ENCODE assay signal across 32 cellular contexts in the genomic region with DNA sequence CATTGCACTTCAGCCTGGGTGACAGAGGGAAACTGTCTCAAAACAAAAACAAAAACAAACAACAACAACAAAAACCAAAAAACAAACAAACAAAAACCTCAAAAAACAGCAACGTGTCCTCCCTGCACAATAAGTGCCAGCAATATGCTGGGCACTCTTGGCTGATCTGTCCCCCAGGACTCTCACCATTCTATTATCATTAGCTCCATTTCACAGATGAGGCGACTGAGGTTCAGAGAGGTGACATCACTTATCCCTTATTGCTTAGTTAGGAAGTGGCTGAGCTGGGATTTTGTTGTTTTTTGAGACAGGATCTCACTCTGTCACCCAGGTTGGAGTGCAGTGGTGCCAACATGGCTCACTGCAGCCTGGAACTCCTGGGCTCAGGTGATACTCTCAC. TPM values are rescaled to one million over a fixed set of nuclear protein-coding genes. Genes with fewer than 3 reads are reported as not detected.
"Had no signal": no experiment of that assay in that cellular context is flagged by ENCODE, and none has a peak within 500 bp of the region (broad histone marks: within the 10 kb centered on the region; RNA-seq: fewer than 3 reads in every experiment).

No MANE protein-coding gene starts in this region.

- H3K27me3 ChIP-seq: stomach, testis, transverse colon, upper lobe of left lung, upper lobe of right lung, uterus, vagina had no signal

- H3K4me1 ChIP-seq: stomach, testis, thyroid gland, tibial artery, tibial nerve, upper lobe of left lung, upper lobe of right lung, uterus, vagina had no signal

- ATAC-seq: stimulated activated effector memory CD8-positive, alpha-beta T cell treated with anti-CD3 and anti-CD28 coated beads, Interleukin-12 subunit alpha, Interleukin-12 subunit beta, amount 100 ng/mL, for 72 hours; stimulated activated memory B cell treated with anti-CD40 and anti-IgM and Interleukin-4, amounts not matched to agents 10 μg/mL and 1 μg/mL and 100 μg/mL, for 72 hours; stimulated activated naive B cell treated with anti-CD40 and anti-IgM and Interleukin-4, amounts not matched to agents 10 μg/mL and 1 μg/mL and 100 μg/mL, for 72 hours; stimulated activated naive CD8-positive, alpha-beta T cell treated with anti-CD3 and anti-CD28 coated beads, Interleukin-15, amount 100 ng/mL, for 72 hours; stimulated activated naive CD8-positive, alpha-beta T cell treated with anti-CD3 and anti-CD28 coated beads, Interleukin-15, Interleukin-2, amounts not matched to agents 100 U/mL and 50 U/mL, for 24 hours; upper lobe of right lung had no signal

- H3K27ac Mint-ChIP-seq: stimulated activated effector memory CD8-positive, alpha-beta T cell treated with anti-CD3 and anti-CD28 coated beads, Interleukin-12 subunit alpha, Interleukin-12 subunit beta, amount 100 ng/mL, for 72 hours; stimulated activated naive CD8-positive, alpha-beta T cell treated with anti-CD3 and anti-CD28 coated beads, Interleukin-15, Interleukin-2, amounts not matched to agents 100 ng/mL and 50 ng/mL, for 24 hours; type B pancreatic cell had no signal

- H3K9me3 ChIP-seq: stomach, testis, thoracic aorta, thyroid gland, tibial artery, tibial nerve, transverse colon, upper lobe of left lung, upper lobe of right lung, uterus, vagina had no signal

- H3K36me3 ChIP-seq: stomach, thoracic aorta, thyroid gland, tibial artery, tibial nerve, transverse colon, upper lobe of left lung, upper lobe of right lung, uterus, vagina had no signal

- DNase-seq: stimulated activated CD4-positive, alpha-beta T cell treated with anti-CD3 and anti-CD28 coated beads, Interleukin-2, amount 100 ng/mL, for 48 hours; stimulated activated CD4-positive, alpha-beta T cell treated with anti-CD3 and anti-CD28 coated beads, Interleukin-4, amount 100 ng/mL, for 1 hour; stimulated activated CD4-positive, alpha-beta T cell treated with anti-CD3 and anti-CD28 coated beads, Interleukin-4, amount 100 ng/mL, for 24 hours; stimulated activated CD4-positive, alpha-beta T cell treated with anti-CD3 and anti-CD28 coated beads, Interleukin-4, amount 100 ng/mL, for 4 hours; stimulated activated CD8-positive, alpha-beta memory T cell treated with anti-CD3 and anti-CD28 coated beads, Interleukin-4, amount 100 ng/mL, for 48 hours; stimulated activated naive B cell treated with anti-CD40 and anti-IgM and Interleukin-4, amounts not matched to agents 10 μg/mL and 1 μg/mL and 100 μg/mL, for 72 hours; stimulated activated naive CD4-positive, alpha-beta T cell; stimulated activated naive CD4-positive, alpha-beta T cell treated with Interleukin-2 at 50 U/mL for 16 hours; stimulated activated naive CD8-positive, alpha-beta T cell treated with anti-CD3 and anti-CD28 coated beads, Interleukin-15, amount 100 ng/mL, for 72 hours; stimulated activated naive CD8-positive, alpha-beta T cell treated with anti-CD3 and anti-CD28 coated beads, Interleukin-15, Interleukin-2, amounts not matched to agents 100 U/mL and 50 U/mL, for 24 hours; stomach; substantia nigra; testis; thyroid gland; tibial artery; transverse colon; trophoblast cell; upper lobe of left lung; upper lobe of right lung; uterus had no signal

- H3K4me3 Mint-ChIP-seq: stimulated activated effector memory CD8-positive, alpha-beta T cell treated with anti-CD3 and anti-CD28 coated beads, Interleukin-12 subunit alpha, Interleukin-12 subunit beta, amount 100 ng/mL, for 72 hours; stimulated activated memory B cell treated with anti-CD40 and anti-IgM and Interleukin-4, amounts not matched to agents 10 μg/mL and 1 μg/mL and 100 μg/mL, for 72 hours; stimulated activated naive B cell treated with anti-CD40 and anti-IgM and Interleukin-4, amounts not matched to agents 10 μg/mL and 1 μg/mL and 100 μg/mL, for 72 hours; stimulated activated naive CD8-positive, alpha-beta T cell treated with anti-CD3 and anti-CD28 coated beads, Interleukin-15, amount 100 ng/mL, for 72 hours; stimulated activated naive CD8-positive, alpha-beta T cell treated with anti-CD3 and anti-CD28 coated beads, Interleukin-15, Interleukin-2, amounts not matched to agents 100 ng/mL and 50 ng/mL, for 24 hours; type B pancreatic cell had no signal

- H3K9me3 Mint-ChIP-seq: stimulated activated effector memory CD8-positive, alpha-beta T cell treated with anti-CD3 and anti-CD28 coated beads, Interleukin-12 subunit alpha, Interleukin-12 subunit beta, amount 100 ng/mL, for 72 hours; stimulated activated memory B cell treated with anti-CD40 and anti-IgM and Interleukin-4, amounts not matched to agents 10 μg/mL and 1 μg/mL and 100 μg/mL, for 72 hours; stimulated activated naive B cell treated with anti-CD40 and anti-IgM and Interleukin-4, amounts not matched to agents 10 μg/mL and 1 μg/mL and 100 μg/mL, for 72 hours; stimulated activated naive CD8-positive, alpha-beta T cell treated with anti-CD3 and anti-CD28 coated beads, Interleukin-15, amount 100 ng/mL, for 72 hours; stimulated activated naive CD8-positive, alpha-beta T cell treated with anti-CD3 and anti-CD28 coated beads, Interleukin-15, Interleukin-2, amounts not matched to agents 100 ng/mL and 50 ng/mL, for 24 hours; type B pancreatic cell had no signal

- FAIRE-seq: urothelium cell line had no signal

- H3K4me3 ChIP-seq: stomach, testis, thoracic aorta, thyroid gland, tibial artery, tibial nerve, transverse colon, upper lobe of left lung, upper lobe of right lung, uterus, vagina had no signal

- H3K27ac ChIP-seq: stomach, testis, thoracic aorta, thyroid gland, tibial artery, tibial nerve, transverse colon, upper lobe of left lung, upper lobe of right lung, uterus, vagina had no signal

- H3K36me3 Mint-ChIP-seq: stimulated activated effector memory CD8-positive, alpha-beta T cell treated with anti-CD3 and anti-CD28 coated beads, Interleukin-12 subunit alpha, Interleukin-12 subunit beta, amount 100 ng/mL, for 72 hours; stimulated activated memory B cell treated with anti-CD40 and anti-IgM and Interleukin-4, amounts not matched to agents 10 μg/mL and 1 μg/mL and 100 μg/mL, for 72 hours; stimulated activated naive B cell treated with anti-CD40 and anti-IgM and Interleukin-4, amounts not matched to agents 10 μg/mL and 1 μg/mL and 100 μg/mL, for 72 hours; type B pancreatic cell had no signal

- H3K4me1 Mint-ChIP-seq: stimulated activated effector memory CD8-positive, alpha-beta T cell treated with anti-CD3 and anti-CD28 coated beads, Interleukin-12 subunit alpha, Interleukin-12 subunit beta, amount 100 ng/mL, for 72 hours had no signal

RNA-seq across cellular contexts. Expression of gene CCDC63, which starts 33.0 kb away (rescaled TPM):
- total RNA-seq: stomach, subcutaneous adipose tissue, temporal lobe, thoracic aorta, thyroid gland, tibial nerve, transverse colon, upper lobe of left lung, upper lobe of right lung, ureter, urinary bladder, uterus, vagina had no signal
- polyA plus RNA-seq: stomach, urinary bladder had no signal
